Comparison of ENCODE assay signal across 29 cellular contexts in the genomic region with DNA sequence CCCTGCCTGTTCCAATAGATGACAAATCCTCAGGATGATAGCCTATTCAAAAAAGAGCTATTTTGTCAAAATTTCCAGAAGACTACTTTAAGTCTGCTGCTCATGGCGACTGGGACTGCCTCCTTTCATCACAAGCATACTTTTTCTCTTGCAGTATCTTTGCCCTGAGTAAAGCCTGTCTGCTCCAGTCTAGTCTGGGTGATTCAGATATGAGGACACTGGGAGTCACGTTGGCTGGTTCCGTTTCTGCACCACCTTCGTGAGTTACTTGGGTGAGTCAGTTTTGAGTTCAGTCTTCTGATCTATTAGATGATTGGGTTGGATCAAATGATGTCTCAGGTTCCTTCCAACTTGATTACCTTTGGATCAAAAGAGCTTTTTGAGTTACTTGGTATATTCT.
"Had no signal": no experiment of that assay in that cellular context is flagged by ENCODE, and none has a peak within 500 bp of the region (broad histone marks: within the 10 kb centered on the region; RNA-seq: fewer than 3 reads in every experiment).

No MANE protein-coding gene starts in this region.

- H3K4me3 Mint-ChIP-seq: effector memory CD8-positive, alpha-beta T cell; memory B cell; mesothelial cell of epicardium; naive B cell; natural killer cell treated with Interleukin-12 subunit alpha and Interleukin-12 subunit beta and Interleukin-15 and Interleukin-18, amount 100 ng/mL, for 72 hours; neural crest cell; stimulated activated naive CD8-positive, alpha-beta T cell treated with anti-CD3 and anti-CD28 coated beads, Interleukin-15, amount 100 ng/mL, for 72 hours had no signal

- H3K4me1 Mint-ChIP-seq: memory B cell; mesothelial cell of epicardium; naive B cell; neural crest cell; stimulated activated naive CD8-positive, alpha-beta T cell treated with anti-CD3 and anti-CD28 coated beads, Interleukin-15, amount 100 ng/mL, for 72 hours had no signal

- H3K9me3 ChIP-seq: esophagus squamous epithelium, gastrocnemius medialis, mucosa of descending colon, neutrophil, pancreas, right lobe of liver, tibial artery, upper lobe of right lung, uterus had no signal

- H3K27ac ChIP-seq: esophagus squamous epithelium, gastrocnemius medialis, neutrophil, pancreas, right lobe of liver, tibial artery, upper lobe of right lung, uterus had no signal

- H3K27ac Mint-ChIP-seq: effector memory CD8-positive, alpha-beta T cell; memory B cell; mesothelial cell of epicardium; naive B cell; natural killer cell treated with Interleukin-12 subunit alpha and Interleukin-12 subunit beta and Interleukin-15 and Interleukin-18, amount 100 ng/mL, for 72 hours; progenitor cell of endocrine pancreas; stimulated activated naive CD8-positive, alpha-beta T cell treated with anti-CD3 and anti-CD28 coated beads, Interleukin-15, amount 100 ng/mL, for 72 hours had no signal

- H3K27me3 Mint-ChIP-seq: effector memory CD8-positive, alpha-beta T cell; memory B cell; progenitor cell of endocrine pancreas; stimulated activated naive CD8-positive, alpha-beta T cell treated with anti-CD3 and anti-CD28 coated beads, Interleukin-15, amount 100 ng/mL, for 72 hours had no signal

- DNase-seq: cortex of kidney; effector memory CD8-positive, alpha-beta T cell; erythroblast; esophagus squamous epithelium; foreskin fibroblast; gastrocnemius medialis; head of caudate nucleus; kidney; mucosa of descending colon; naive B cell; right lobe of liver; small intestine; stimulated activated CD4-positive, alpha-beta T cell treated with anti-CD3 and anti-CD28 coated beads, Interleukin-12 subunit alpha, Interleukin-12 subunit beta, amount 100 ng/mL, for 4 hours; stimulated activated CD4-positive, alpha-beta T cell treated with anti-CD3 and anti-CD28 coated beads, Interleukin-1b, Interleukin-23, amount 100 ng/mL, for 48 hours; stimulated activated CD4-positive, alpha-beta T cell treated with anti-CD3 and anti-CD28 coated beads, Interleukin-4, amount 100 ng/mL, for 1 hour; stimulated activated CD8-positive, alpha-beta memory T cell treated with anti-CD3 and anti-CD28 coated beads, Interleukin-4, amount 100 ng/mL, for 48 hours; stimulated activated naive CD4-positive, alpha-beta T cell; stimulated activated naive CD8-positive, alpha-beta T cell treated with anti-CD3 and anti-CD28 coated beads, Interleukin-15, amount 100 ng/mL, for 72 hours; tibial artery; upper lobe of right lung had no signal

- H3K27me3 ChIP-seq: esophagus squamous epithelium, gastrocnemius medialis, neutrophil, pancreas, right lobe of liver, tibial artery, upper lobe of right lung, uterus had no signal

- H3K4me1 ChIP-seq: esophagus squamous epithelium, gastrocnemius medialis, pancreas, right lobe of liver, tibial artery, upper lobe of right lung, uterus had no signal

- H3K4me3 ChIP-seq: esophagus squamous epithelium, gastrocnemius medialis, lung, mucosa of descending colon, pancreas, right lobe of liver, tibial artery, upper lobe of right lung, uterus had no signal

- H3K36me3 ChIP-seq: esophagus squamous epithelium, gastrocnemius medialis, neutrophil, pancreas, right lobe of liver, tibial artery, upper lobe of right lung, uterus had no signal

- H3K36me3 Mint-ChIP-seq: memory B cell; mesothelial cell of epicardium; naive B cell; natural killer cell treated with Interleukin-12 subunit alpha and Interleukin-12 subunit beta and Interleukin-15 and Interleukin-18, amount 100 ng/mL, for 72 hours had no signal

- H3K9me3 Mint-ChIP-seq: effector memory CD8-positive, alpha-beta T cell; memory B cell; natural killer cell treated with Interleukin-12 subunit alpha and Interleukin-12 subunit beta and Interleukin-15 and Interleukin-18, amount 100 ng/mL, for 72 hours had no signal
